ENCODE assay signal across 22 cellular contexts in the genomic region with DNA sequence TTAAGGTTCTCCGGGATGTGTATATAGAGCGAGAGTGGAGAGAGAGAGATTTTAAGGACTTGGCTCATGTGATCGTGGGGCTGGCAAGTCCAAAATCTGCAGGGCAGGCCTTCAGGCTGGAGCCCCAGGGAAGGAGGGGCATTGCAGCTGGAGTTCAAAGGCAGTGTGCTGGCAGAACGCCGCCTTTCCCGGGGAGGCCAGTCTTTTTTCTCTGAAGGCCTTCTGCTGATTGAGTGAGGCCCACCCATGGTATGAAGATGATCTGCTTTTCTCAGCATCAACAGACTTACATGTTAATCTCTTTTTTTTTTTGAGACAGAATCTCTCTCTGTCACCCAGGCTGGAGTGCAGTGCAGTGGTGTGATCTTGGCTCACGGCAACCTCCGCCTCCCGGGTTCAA. TPM values are rescaled to one million over a fixed set of nuclear protein-coding genes. Genes with fewer than 3 reads are reported as not detected.
DNase-seq lines count a peak whose midpoint lies in the region; ATAC-seq and TF ChIP-seq lines count a peak whose summit lies in the region.
"Had no signal": no experiment of that assay in that cellular context is flagged by ENCODE, and none has a peak within 500 bp of the region (broad histone marks: within the 10 kb centered on the region; RNA-seq: fewer than 3 reads in every experiment).

No MANE protein-coding gene starts in this region.

- no peak for TF ChIP-seq EP300 in esophagus muscularis mucosa (IDR thresholded peaks at IDR 0.05)

- H3K27ac ChIP-seq in IMR-90 (ENCODE audit: insufficient read depth, low read length) (no peak overlapping the region; the same call in 1 of the 2 replicates), esophagus muscularis mucosa (replicated peaks in 1 of 4) (peak overlapping the region; percentile 73 to 92 (median 83)), upper lobe of right lung (peak overlapping the region; percentile 24)

- WGBS in IMR-90 (ENCODE audit: extremely low coverage in 2 of 2, insufficient read length in 1 of 2), 2 experiments: no CpG with 5 or more reads among the region's 9 CpGs
- 87% methylated on average over 9 of the region's 9 CpGs for WGBS in esophagus muscularis mucosa

- H3K27me3 ChIP-seq in IMR-90 (ENCODE audit: control insufficient read depth, insufficient read depth, low read length): no peaks in the 10 kb centered on the region
- H3K27me3 ChIP-seq in esophagus muscularis mucosa: no peaks in the 10 kb centered on the region
- no peaks in the 10 kb centered on the region for H3K27me3 ChIP-seq in upper lobe of right lung

- H3K18ac ChIP-seq in IMR-90 (ENCODE audit: low read depth, low read length): no peak overlapping the region; the same call in 1 of the 2 replicates

- no peak overlapping the region for H3K4me3 ChIP-seq in IMR-90 (ENCODE audit: insufficient read depth, low read depth, low read length)
- H3K4me3 ChIP-seq in esophagus muscularis mucosa: no peak overlapping the region
- no peak overlapping the region for H3K4me3 ChIP-seq in upper lobe of right lung
- H3K4me3 ChIP-seq: GM23248 had no signal

- H4K5ac ChIP-seq in IMR-90 (ENCODE audit: low read depth, low read length): no peak overlapping the region; the same call in 1 of the 2 replicates

- no peak overlapping the region for H2AK9ac ChIP-seq in IMR-90 (replicated peaks; ENCODE audit: low read depth, low read length, poor library complexity)

- POLR2A ChIA-PET in IMR-90 (lab: Charles Lee; ENCODE audit: unreplicated experiment): no interaction called here
- POLR2A ChIA-PET in activated CD4-positive, alpha-beta memory T cell treated with anti-CD3 and anti-CD28 coated beads, Interleukin-2, amount 10 ng/mL, durations not matched to agents 7 days and 5 days (lab: Charles Lee): no interaction called here

- no peak for TF ChIP-seq CTCF in IMR-90 (conservative IDR thresholded peaks at IDR 0.05; ENCODE audit: low read depth, low read length)
- no peak for TF ChIP-seq CTCF in esophagus muscularis mucosa (IDR thresholded peaks at IDR 0.05)
- no peak for TF ChIP-seq CTCF in nephron (IDR thresholded peaks at IDR 0.05; ENCODE audit: unreplicated experiment in 3 of 3)
- no peak for TF ChIP-seq CTCF in upper lobe of right lung (IDR thresholded peaks at IDR 0.05)

- no peaks in the 10 kb centered on the region for H3K9me3 Mint-ChIP-seq in nephron
- no peaks in the 10 kb centered on the region for H3K9me3 Mint-ChIP-seq in activated CD4-positive, alpha-beta memory T cell treated with anti-CD3 and anti-CD28 coated beads, Interleukin-2, amount 10 ng/mL, durations not matched to agents 7 days and 5 days
- H3K9me3 Mint-ChIP-seq: H9, HFFc6 had no signal

- H3K9ac ChIP-seq in IMR-90 (ENCODE audit: low read depth, low read length): no peak overlapping the region
- H3K9ac ChIP-seq: GM23248, SK-N-SH had no signal

- H3K4me1 Mint-ChIP-seq in nephron: peaks cover 44% of the 10 kb centered on the region
- H3K4me1 Mint-ChIP-seq in activated CD4-positive, alpha-beta memory T cell treated with anti-CD3 and anti-CD28 coated beads, Interleukin-2, amount 10 ng/mL, durations not matched to agents 7 days and 5 days: no peaks in the 10 kb centered on the region

- 0 out of 2 replicates have a peak overlapping the region, but pooled peaks have one; percentile 29 for H2AK5ac ChIP-seq in IMR-90 (ENCODE audit: low read depth, low read length)

- no peak for TF ChIP-seq RAD21 in IMR-90 (IDR thresholded peaks at IDR 0.05; ENCODE audit: low read length)

- H3K4me2 ChIP-seq in IMR-90 (ENCODE audit: low read depth, low read length): no peak overlapping the region
- H3K4me2 ChIP-seq: SK-N-SH had no signal

- H4K20me1 ChIP-seq in IMR-90 (ENCODE audit: insufficient read depth, low read length): peaks cover 4% of the 10 kb centered on the region

- intact Hi-C loops in IMR-90 (cut with micrococcal nuclease) (no loop called here), esophagus muscularis mucosa (cut with DNase I) (no loop called here), upper lobe of right lung (cut with DNase I) (no loop called here)

- H3K27ac Mint-ChIP-seq in nephron: peak overlapping the region in 2 of 3 experiments; percentile 46 to 81
- no peak overlapping the region for H3K27ac Mint-ChIP-seq in activated CD4-positive, alpha-beta memory T cell treated with anti-CD3 and anti-CD28 coated beads, Interleukin-2, amount 10 ng/mL, durations not matched to agents 7 days and 5 days

- H3K4ac ChIP-seq in IMR-90 (ENCODE audit: low read depth, low read length): no peak overlapping the region

- no peak overlapping the region for H2AFZ ChIP-seq in IMR-90 (replicated peaks; ENCODE audit: low read length, poor library complexity)
- H2AFZ ChIP-seq: GM23248 had no signal

- H3K79me1 ChIP-seq in IMR-90 (ENCODE audit: low read depth in 1 of 2, low read length in 2 of 2): peaks cover 0 to 35% of the 10 kb centered on the region in 2 experiments; a peak in 2 of 4 replicates

- H2BK120ac ChIP-seq in IMR-90 (ENCODE audit: low read depth, low read length): peak overlapping the region; percentile 10; the same call in 1 of the 2 replicates

- H3K4me1 ChIP-seq in IMR-90 (ENCODE audit: control insufficient read depth, insufficient read depth, low read length) (peaks cover 51% of the 10 kb centered on the region), esophagus muscularis mucosa (peaks cover 4 to 87% (median 76%) of the 10 kb centered on the region in 4 donors), upper lobe of right lung (peaks cover 4% of the 10 kb centered on the region)

- no peak overlapping the region for H3K56ac ChIP-seq in IMR-90 (ENCODE audit: extremely low read depth, insufficient read depth, low read length)

- H3K36me3 ChIP-seq in IMR-90 (ENCODE audit: control insufficient read depth, insufficient read depth, low read length): peaks cover 72% of the 10 kb centered on the region
- H3K36me3 ChIP-seq in esophagus muscularis mucosa: peaks cover 0 to 9% (median 0%) of the 10 kb centered on the region in 4 donors
- H3K36me3 ChIP-seq in upper lobe of right lung: no peaks in the 10 kb centered on the region

- H2BK15ac ChIP-seq in IMR-90 (ENCODE audit: low read depth, low read length): no peak overlapping the region

- no TSS peak for BruUV-seq in IMR-90 (replicated peaks; lab: Mats Ljungman, UMichigan)

- in situ Hi-C loops in IMR-90 (cut with MboI; ENCODE audit: low sequenced_read_pairs): no loop called here

- H2BK20ac ChIP-seq in IMR-90 (ENCODE audit: low read depth, low read length): no peak overlapping the region

- no peaks in the 10 kb centered on the region for H3K27me3 Mint-ChIP-seq in nephron (ENCODE audit: low read depth)
- no peaks in the 10 kb centered on the region for H3K27me3 Mint-ChIP-seq in activated CD4-positive, alpha-beta memory T cell treated with anti-CD3 and anti-CD28 coated beads, Interleukin-2, amount 10 ng/mL, durations not matched to agents 7 days and 5 days

- no peak overlapping the region for H2BK5ac ChIP-seq in IMR-90 (ENCODE audit: low read depth, low read length, poor library complexity, severe bottlenecking)

- CTCF ChIA-PET in IMR-90 (lab: Yijun Ruan, JAX): no interaction called here
- CTCF ChIA-PET in activated CD4-positive, alpha-beta memory T cell treated with anti-CD3 and anti-CD28 coated beads, Interleukin-2, amount 10 ng/mL, durations not matched to agents 7 days and 5 days (lab: Charles Lee): no interaction called here

- dilution Hi-C loops in IMR-90 (cut with HindIII; ENCODE audit: low sequenced_read_pairs, unreplicated experiment): no loop called here

- no peak overlapping the region for H4K8ac ChIP-seq in IMR-90 (ENCODE audit: low read depth in 2 of 2, low read length in 2 of 2)

- H3K23ac ChIP-seq in IMR-90 (ENCODE audit: low read depth, low read length): no peak overlapping the region

- DNase-seq in IMR-90: no peak
- no peak for DNase-seq in esophagus muscularis mucosa (ENCODE audit: extremely low spot score)
- no peak for DNase-seq in upper lobe of right lung
- DNase-seq in ecto neural progenitor cell (ENCODE audit: low spot score): no peak
- DNase-seq in NCI-H2029 (lab: John Stamatoyannopoulos, UW): no peak
- DNase-seq in activated CD8-positive, alpha-beta memory T cell treated with anti-CD3 and anti-CD28 coated beads, Interleukin-2, amount 50 U/mL, for 4 hours: no peak
- DNase-seq in activated CD4-positive, alpha-beta memory T cell treated with anti-CD3 and anti-CD28 coated beads, Interleukin-2, amount 10 ng/mL, durations not matched to agents 7 days and 5 days: no peak
- DNase-seq: Calu3, DND-41, GM23248, H9, HFFc6, NCI-H1048, NCI-H1417, NCI-H1694 treated with DMSO at 0.1 percent for 48 hours, NCI-H2081 treated with DMSO at 0.1 percent for 48 hours, NCI-H2171, NCI-H345, NCI-H510A treated with DMSO at 0.1 percent for 48 hours, NCI-H774, SK-N-SH had no signal

- H4K91ac ChIP-seq in IMR-90 (ENCODE audit: insufficient read depth, low read depth, low read length): no peak overlapping the region

- peak overlapping the region in 1 of 3 experiments; percentile 12 for H3K4me3 Mint-ChIP-seq in nephron
- H3K4me3 Mint-ChIP-seq in activated CD4-positive, alpha-beta memory T cell treated with anti-CD3 and anti-CD28 coated beads, Interleukin-2, amount 10 ng/mL, durations not matched to agents 7 days and 5 days: no peak overlapping the region
- H3K4me3 Mint-ChIP-seq: H9, HFFc6 had no signal

- no peak for TF ChIP-seq POLR2A in IMR-90 (IDR thresholded peaks at IDR 0.05; ENCODE audit: low read depth, low read length)
- TF ChIP-seq POLR2A in esophagus muscularis mucosa (IDR thresholded peaks at IDR 0.05; ENCODE audit: low read depth): no peak

- ATAC-seq in IMR-90 (ENCODE audit: low read depth): no peak
- ATAC-seq in upper lobe of right lung: no peak

- no peaks in the 10 kb centered on the region for H3K9me3 ChIP-seq in IMR-90 (ENCODE audit: control insufficient read depth, insufficient read depth, low read length)
- H3K9me3 ChIP-seq in esophagus muscularis mucosa: no peaks in the 10 kb centered on the region
- no peaks in the 10 kb centered on the region for H3K9me3 ChIP-seq in upper lobe of right lung
- H3K9me3 ChIP-seq: SK-N-SH had no signal

- peaks cover 40% of the 10 kb centered on the region for H3K36me3 Mint-ChIP-seq in nephron (ENCODE audit: low read depth)
- no peaks in the 10 kb centered on the region for H3K36me3 Mint-ChIP-seq in activated CD4-positive, alpha-beta memory T cell treated with anti-CD3 and anti-CD28 coated beads, Interleukin-2, amount 10 ng/mL, durations not matched to agents 7 days and 5 days (ENCODE audit: low read depth)

- H3K9me1 ChIP-seq in IMR-90 (ENCODE audit: insufficient read depth, low read length): peaks cover 30% of the 10 kb centered on the region

- H3K14ac ChIP-seq in IMR-90 (replicated peaks; ENCODE audit: low read depth, low read length): no peak overlapping the region

TF ChIP-seq in IMR-90, 13 proteins besides CTCF, POLR2A, EP300 and RAD21 (continues in another document):
- TF ChIP-seq MXI1 (IDR thresholded peaks at IDR 0.05; ENCODE audit: borderline replicate concordance, low read depth, low read length): no peak
- TF ChIP-seq MAFK (IDR thresholded peaks at IDR 0.05; ENCODE audit: low read depth, low read length): no peak

RNA-seq across cellular contexts. Expression of gene FBLN1, which starts 25.4 kb away (rescaled TPM):
- total RNA-seq in IMR-90 (2012; rRNA removed): 11.3 and 11.4 TPM in 2 replicates
- 80.8 and 87.9 TPM in 2 replicates for polyA plus RNA-seq in IMR-90 (2012; rRNA removed)
- 107 and 230 TPM in 2 replicates for polyA plus RNA-seq in IMR-90 (2012; cell fraction: cytosol; rRNA removed)
- polyA plus RNA-seq in IMR-90 (2012; cell fraction: nucleus; rRNA removed; ENCODE audit: low replicate concordance): 78.8 and 81.4 TPM in 2 replicates
- 100 to 1,000 TPM; 355 to 534 (median 417) TPM for total RNA-seq in esophagus muscularis mucosa
- total RNA-seq in upper lobe of right lung: 272 TPM
- total RNA-seq in activated CD4-positive, alpha-beta memory T cell treated with anti-CD3 and anti-CD28 coated beads, Interleukin-2, amount 10 ng/mL, durations not matched to agents 7 days and 5 days: not detected

Comparison
In these comparisons a context has a peak if more than half of its experiments do, and no peak if none do; other contexts are left out.
1. RNA of gene FBLN1, which starts 25.4 kb away (total RNA-seq): 355 to 534 TPM in esophagus muscularis mucosa and 272 TPM in upper lobe of right lung (single experiment); 11.3 to 11.4 TPM in IMR-90 and not detected in activated CD4-positive, alpha-beta memory T cell treated with anti-CD3 and anti-CD28 coated beads, Interleukin-2, amount 10 ng/mL, durations not matched to agents 7 days and 5 days; every median in the first group is over 10 times any median in the second.